ENCODE assay signal across 25 cellular contexts in genomic region chr7:43803865-43804264, GRCh38. TPM values are rescaled to one million over a fixed set of nuclear protein-coding genes. Genes with fewer than 3 reads are reported as not detected.
DNase-seq lines count a peak whose midpoint lies in the region; ATAC-seq and TF ChIP-seq lines count a peak whose summit lies in the region.
"Had no signal": no experiment of that assay in that cellular context is flagged by ENCODE, and none has a peak within 500 bp of the region (broad histone marks: within the 10 kb centered on the region; RNA-seq: fewer than 3 reads in every experiment).

No MANE protein-coding gene starts in this region.

- H3K4me3 Mint-ChIP-seq in activated T-helper 17 cell treated with anti-CD3 and anti-CD28 coated beads, Interleukin-2, amount 50 U/mL, for 72 hours, result no peak overlapping the region
- H3K4me3 Mint-ChIP-seq: CD4-positive, alpha-beta memory T cell had no signal

- H3K27ac ChIP-seq in HEK293 (ENCODE audit: extremely low read depth, low read depth, low read length), result no peak overlapping the region
- no peak overlapping the region for H3K27ac ChIP-seq in left lung
- H3K27ac ChIP-seq: RWPE1 had no signal

- no peaks in the 10 kb centered on the region for H3K9me3 Mint-ChIP-seq in activated T-helper 17 cell treated with anti-CD3 and anti-CD28 coated beads, Interleukin-2, amount 50 U/mL, for 72 hours
- H3K9me3 Mint-ChIP-seq: CD4-positive, alpha-beta memory T cell had no signal

- peaks cover 79% of the 10 kb centered on the region for H3K36me3 Mint-ChIP-seq in activated T-helper 17 cell treated with anti-CD3 and anti-CD28 coated beads, Interleukin-2, amount 50 U/mL, for 72 hours (ENCODE audit: low read depth)

- no peaks in the 10 kb centered on the region for H3K9me3 ChIP-seq in HEK293 (ENCODE audit: control insufficient read depth, insufficient read depth, low read depth, low read length)
- no peaks in the 10 kb centered on the region for H3K9me3 ChIP-seq in left lung
- no peaks in the 10 kb centered on the region for H3K9me3 ChIP-seq in MG63

- POLR2A ChIA-PET in HEK293 (lab: Yijun Ruan, JAX), result no interaction called here

- CTCF ChIA-PET in HEK293 (lab: Yijun Ruan, JAX), result no interaction called here

- peak overlapping the region; percentile 49 for H3K27ac Mint-ChIP-seq in activated T-helper 17 cell treated with anti-CD3 and anti-CD28 coated beads, Interleukin-2, amount 50 U/mL, for 72 hours

- TF ChIP-seq CTCF in HEK293 (tag by site-specific recombination; IDR thresholded peaks at IDR 0.05), result no peak
- TF ChIP-seq CTCF in left lung (IDR thresholded peaks at IDR 0.05), result no peak

- H3K36me3 ChIP-seq in HEK293 (ENCODE audit: control insufficient read depth in 2 of 2, insufficient read depth in 1 of 2, low read length in 2 of 2), result peaks cover 42 to 57% of the 10 kb centered on the region in 2 experiments
- H3K36me3 ChIP-seq in left lung, result peaks cover 0 to 93% of the 10 kb centered on the region in 2 donors
- peaks cover 22% of the 10 kb centered on the region for H3K36me3 ChIP-seq in MG63

- H3K27me3 ChIP-seq in left lung (no peaks in the 10 kb centered on the region), MG63 (no peaks in the 10 kb centered on the region)

- H3K27me3 Mint-ChIP-seq in activated T-helper 17 cell treated with anti-CD3 and anti-CD28 coated beads, Interleukin-2, amount 50 U/mL, for 72 hours, result no peaks in the 10 kb centered on the region
- H3K27me3 Mint-ChIP-seq: CD4-positive, alpha-beta memory T cell had no signal

- intact Hi-C loops in left lung (cut with DNase I), result no loop called here

- H3K4me1 Mint-ChIP-seq in activated T-helper 17 cell treated with anti-CD3 and anti-CD28 coated beads, Interleukin-2, amount 50 U/mL, for 72 hours, result no peaks in the 10 kb centered on the region

- DNase-seq in NCI-H2171 treated with DMSO at 0.1 percent for 48 hours (lab: John Stamatoyannopoulos, UW) (peak; percentile 39), NCI-H2171 (lab: John Stamatoyannopoulos, UW) (no peak), left lung (no peak), MG63 (no peak), kidney tubule cell (ENCODE audit: low spot score) (no peak)
- DNase-seq: AML-193; C1 segment of cervical spinal cord; CD4-positive, alpha-beta memory T cell; COR-L47; DMS153; DND-41; KG1; MM.1S; NCI-H1048; NCI-H1417; NCI-H187; NCI-H2081 treated with DMSO at 0.1 percent for 48 hours; NCI-H774; SHP77; T-helper 1 cell had no signal

- H3K4me1 ChIP-seq in HEK293 (ENCODE audit: control insufficient read depth, insufficient read depth, low read length) (no peaks in the 10 kb centered on the region), left lung (no peaks in the 10 kb centered on the region)

- no peak overlapping the region for H3K4me3 ChIP-seq in HEK293 (ENCODE audit: low read depth, low read length)
- no peak overlapping the region for H3K4me3 ChIP-seq in left lung
- no peak overlapping the region for H3K4me3 ChIP-seq in MG63

- no peak for ATAC-seq in activated T-helper 17 cell treated with anti-CD3 and anti-CD28 coated beads, Interleukin-2, amount 50 U/mL, for 72 hours (replicated peaks)
- ATAC-seq in left lung, result no peak
- ATAC-seq: HCT116, Panc1 had no signal

TF ChIP-seq in HEK293, 187 proteins besides CTCF, POLR2A, EP300 and RAD21:
- TF ChIP-seq GLIS1 (tag by site-specific recombination; IDR thresholded peaks at IDR 0.05) (peak; percentile 28; the same call in 1 of the 2 replicates), ZNF169 (tag by site-specific recombination; IDR thresholded peaks at IDR 0.05) (no peak), ZBTB17 (tag by site-specific recombination; IDR thresholded peaks at IDR 0.05) (0 out of 2 replicates have a peak, but pooled peaks have one; percentile 17)
TF ChIP-seq in HEK293: peak in this region for 2.

RNA-seq across cellular contexts. Expression of gene BLVRA, which starts 45.4 kb away (rescaled TPM):
- 10 to 100 TPM; 17.8 to 21.8 TPM for total RNA-seq in activated T-helper 17 cell treated with anti-CD3 and anti-CD28 coated beads, Interleukin-2, amount 50 U/mL, for 72 hours
- 10 to 100 TPM; 78.1 to 83.8 TPM for total RNA-seq in left lung
- 40.1 and 42.1 TPM in 2 replicates for total RNA-seq in MG63 (2014; rRNA removed; shearing (Covaris generic); ENCODE audit: low replicate concordance)
